Comparison of ENCODE assay signal across 24 cellular contexts in the genomic region with DNA sequence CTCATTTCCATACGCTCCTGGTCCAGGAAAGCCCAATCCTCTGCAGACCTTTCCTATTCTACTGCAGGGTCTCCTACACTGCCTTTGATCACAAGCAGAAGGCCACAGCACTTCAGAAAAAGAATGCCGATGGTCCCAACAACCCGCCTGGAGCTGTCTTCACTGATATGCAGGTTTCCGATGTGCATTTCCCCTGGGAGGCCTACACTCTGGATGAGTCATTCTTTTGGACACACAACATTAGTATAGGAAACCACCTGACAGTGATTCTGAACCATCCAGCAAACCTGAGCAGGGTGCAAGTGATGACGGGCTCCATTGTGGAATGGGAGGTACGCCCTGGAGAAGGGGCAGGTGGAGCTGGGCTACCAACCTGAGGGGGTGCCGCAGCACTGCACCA.
"Had no signal": no experiment of that assay in that cellular context is flagged by ENCODE, and none has a peak within 500 bp of the region (broad histone marks: within the 10 kb centered on the region; RNA-seq: fewer than 3 reads in every experiment).

No MANE protein-coding gene starts in this region.

- H3K27ac ChIP-seq: brain microvascular endothelial cell had no signal

- H3K36me3 ChIP-seq: brain microvascular endothelial cell had no signal

- DNase-seq: activated B cell treated with CpG ODN at 0.5 μM for 24 hours; activated CD4-positive, alpha-beta T cell treated with anti-CD3 and anti-CD28 coated beads for 1 hour; activated CD4-positive, alpha-beta T cell treated with anti-CD3 and anti-CD28 coated beads, Interleukin-2, amount 10 ng/mL, durations not matched to agents 24 days and 14 days; activated CD4-positive, alpha-beta T cell treated with anti-CD3 and anti-CD28 coated beads, Interleukin-2, amount 50 U/mL, for 48 hours; activated CD8-positive, alpha-beta memory T cell treated with anti-CD3 and anti-CD28 coated beads, Interleukin-2, amount 10 ng/mL, durations not matched to agents 7 days and 5 days; activated effector memory CD4-positive, alpha-beta T cell treated with anti-CD3 and anti-CD28 coated beads, Interleukin-2, amount 50 U/mL, for 16 hours; activated naive CD4-positive, alpha-beta T cell treated with Interleukin-2 at 50 U/mL for 16 hours; activated naive CD8-positive, alpha-beta T cell treated with anti-CD3 and anti-CD28 coated beads, Interleukin-2, amount 50 U/mL, for 24 hours; activated T-cell treated with anti-CD3 and anti-CD28 coated beads, Interleukin-2, amount 50 U/mL, for 24 hours; amniotic stem cell; brain microvascular endothelial cell; KG1; NCI-H1048; NCI-H146; NCI-H187 treated with DMSO at 0.1 percent for 48 hours; NCI-H2081 treated with DMSO at 0.1 percent for 48 hours; NCI-H2171; NCI-H226; NCI-H526 treated with DMSO at 0.1 percent for 48 hours; NCI-H82; SIG-M5; T-helper 17 cell; T-helper 9 cell had no signal

- ATAC-seq: activated CD8-positive, alpha-beta memory T cell treated with anti-CD3 and anti-CD28 coated beads, Interleukin-2, amount 10 ng/mL, durations not matched to agents 7 days and 5 days; activated naive CD4-positive, alpha-beta T cell treated with anti-CD3 and anti-CD28 coated beads, Interleukin-2, amount 50 U/mL, for 72 hours; activated naive CD8-positive, alpha-beta T cell treated with anti-CD3 and anti-CD28 coated beads, Interleukin-2, amount 50 U/mL, for 24 hours; T-helper 17 cell had no signal
